In genomic region chr16:85094812-85095211, GRCh38 we compare ENCODE assay signal across 18 cellular contexts. TPM values are rescaled to one million over a fixed set of nuclear protein-coding genes. Genes with fewer than 3 reads are reported as not detected.
DNase-seq lines count a peak whose midpoint lies in the region; ATAC-seq, FAIRE-seq and TF ChIP-seq lines count a peak whose summit lies in the region.
"Had no signal": no experiment of that assay in that cellular context is flagged by ENCODE, and none has a peak within 500 bp of the region (broad histone marks: within the 10 kb centered on the region; RNA-seq: fewer than 3 reads in every experiment).

No MANE protein-coding gene starts in this region.

- H3K4me3 Mint-ChIP-seq in stimulated activated naive CD8-positive, alpha-beta T cell treated with anti-CD3 and anti-CD28 coated beads, Interleukin-15, amount 100 ng/mL, for 72 hours = no peak overlapping the region
- no peak overlapping the region for H3K4me3 Mint-ChIP-seq in activated CD4-positive, alpha-beta memory T cell treated with anti-CD3 and anti-CD28 coated beads for 36 hours
- H3K4me3 Mint-ChIP-seq: CD8-positive, alpha-beta T cell had no signal

- 0 out of 4 replicates have a peak overlapping the region, but pooled peaks of 1 of the 2 experiments have one; percentile 7 for H3K9ac ChIP-seq in K562 (ENCODE audit: insufficient read depth in 1 of 2, low read depth in 2 of 2, low read length in 2 of 2)
- H3K9ac ChIP-seq: KMS-11 had no signal

- no peak overlapping the region for H3K4me2 ChIP-seq in K562 (ENCODE audit: insufficient read depth, low read length)
- H3K4me2 ChIP-seq: A549, KMS-11 had no signal

- H3K27ac ChIP-seq in K562 (ENCODE audit: extremely low read depth, low read depth, low read length) = no peak overlapping the region
- H3K27ac ChIP-seq: A549, KMS-11 had no signal

- peak overlapping the region in 1 of 2 donors; percentile 89 for H3K27ac Mint-ChIP-seq in stimulated activated naive CD8-positive, alpha-beta T cell treated with anti-CD3 and anti-CD28 coated beads, Interleukin-15, amount 100 ng/mL, for 72 hours
- H3K27ac Mint-ChIP-seq in activated CD4-positive, alpha-beta memory T cell treated with anti-CD3 and anti-CD28 coated beads for 36 hours = no peak overlapping the region
- H3K27ac Mint-ChIP-seq: CD8-positive, alpha-beta T cell had no signal

- DNase-seq in stimulated activated naive CD8-positive, alpha-beta T cell treated with anti-CD3 and anti-CD28 coated beads, Interleukin-15, amount 100 ng/mL, for 72 hours = no peak
- DNase-seq in stimulated activated naive CD8-positive, alpha-beta T cell treated with anti-CD3 and anti-CD28 coated beads, Interleukin-15, Interleukin-2, amounts not matched to agents 100 U/mL and 50 U/mL, for 24 hours = no peak
- DNase-seq in H7 = peak; percentile 61
- DNase-seq in K562 (ENCODE audit: extremely low read depth in 1 of 4, low spot score in 3 of 4) = no peak
- no peak for DNase-seq in SHP77 (lab: John Stamatoyannopoulos, UW)
- DNase-seq in activated CD4-positive, alpha-beta T cell treated with anti-CD3 and anti-CD28 coated beads, Interleukin-2, amount 50 U/mL, for 1 hour = no peak
- DNase-seq in activated CD4-positive, alpha-beta memory T cell treated with anti-CD3 and anti-CD28 coated beads for 36 hours = no peak
- DNase-seq: AML-193, Calu3, GOT3 had no signal

- no peaks in the 10 kb centered on the region for H3K79me2 ChIP-seq in K562 (ENCODE audit: control insufficient read depth, insufficient read depth, low read length)

- no peak for TF ChIP-seq RAD21 in K562 (CRISPR knock-in tag; conservative IDR thresholded peaks at IDR 0.05 in 1 of 2, IDR thresholded peaks at IDR 0.05 in 1 of 2)

- H3K4me3 ChIP-seq in H7 (ENCODE audit: insufficient read depth, low read depth, low read length) (no peak overlapping the region), K562 (no peak overlapping the region)
- H3K4me3 ChIP-seq: A549, HAP-1 had no signal

- no peaks in the 10 kb centered on the region for H3K9me3 ChIP-seq in K562 (replicated peaks; ENCODE audit: control insufficient read depth, insufficient read depth, low read depth, low read length)
- H3K9me3 ChIP-seq: A549, HAP-1 had no signal

- no peaks in the 10 kb centered on the region for H3K27me3 Mint-ChIP-seq in stimulated activated naive CD8-positive, alpha-beta T cell treated with anti-CD3 and anti-CD28 coated beads, Interleukin-15, amount 100 ng/mL, for 72 hours
- H3K27me3 Mint-ChIP-seq in activated CD4-positive, alpha-beta memory T cell treated with anti-CD3 and anti-CD28 coated beads for 36 hours = no peaks in the 10 kb centered on the region

- no peaks in the 10 kb centered on the region for H3K36me3 Mint-ChIP-seq in activated CD4-positive, alpha-beta memory T cell treated with anti-CD3 and anti-CD28 coated beads for 36 hours

- no peaks in the 10 kb centered on the region for H3K36me3 ChIP-seq in H7 (replicated peaks; ENCODE audit: control insufficient read depth, insufficient read depth, low read length)
- no peaks in the 10 kb centered on the region for H3K36me3 ChIP-seq in K562 (ENCODE audit: control insufficient read depth, insufficient read depth, low read length)
- H3K36me3 ChIP-seq: HAP-1 had no signal

- no peak for FAIRE-seq in K562 (lab: Jason Lieb, UNC)
- FAIRE-seq: A549, G401.6, GM12891, GM19239 had no signal

- CTCF ChIA-PET in K562 (lab: Yijun Ruan, JAX; ENCODE audit: low intra/inter-chr PET ratio) = no interaction called here
- CTCF ChIA-PET in activated CD4-positive, alpha-beta memory T cell treated with anti-CD3 and anti-CD28 coated beads for 36 hours (lab: Charles Lee) = interaction anchor here (0.6 to 1.8 kb wide), 2 partner anchors 8 to 124 kb away, joined by 4 to 7 read pairs; no protein-coding TSS in a partner anchor

- ATAC-seq in stimulated activated naive CD8-positive, alpha-beta T cell treated with anti-CD3 and anti-CD28 coated beads, Interleukin-15, amount 100 ng/mL, for 72 hours = peak; percentile 21
- ATAC-seq in stimulated activated naive CD8-positive, alpha-beta T cell treated with anti-CD3 and anti-CD28 coated beads, Interleukin-15, Interleukin-2, amounts not matched to agents 100 U/mL and 50 U/mL, for 24 hours = no peak
- ATAC-seq in K562 = no peak
- ATAC-seq: A549; CD8-positive, alpha-beta T cell had no signal

- H3K27me3 ChIP-seq in H7 (ENCODE audit: control insufficient read depth, insufficient read depth, low read length) (no peaks in the 10 kb centered on the region), K562 (ENCODE audit: control insufficient read depth in 2 of 2, insufficient read depth in 2 of 2, low read length in 2 of 2) (peaks cover 48 to 58% of the 10 kb centered on the region in 2 experiments)

- in situ Hi-C loops in K562 (cut with MboI) = no loop called here

- peaks cover 5 to 24% of the 10 kb centered on the region in 2 experiments; a peak in 3 of 5 replicates for H3K4me1 ChIP-seq in K562 (replicated peaks in 1 of 2; ENCODE audit: control insufficient read depth in 2 of 2, insufficient read depth in 2 of 2, low read length in 2 of 2)
- H3K4me1 ChIP-seq: A549 had no signal

- H4K20me1 ChIP-seq in K562 (replicated peaks; ENCODE audit: control insufficient read depth, insufficient read depth, low read length) = peaks cover 13% of the 10 kb centered on the region; the same call in 1 of the 2 replicates

- H3K4me1 Mint-ChIP-seq in stimulated activated naive CD8-positive, alpha-beta T cell treated with anti-CD3 and anti-CD28 coated beads, Interleukin-15, amount 100 ng/mL, for 72 hours = peaks cover 12% of the 10 kb centered on the region
- peaks cover 8% of the 10 kb centered on the region for H3K4me1 Mint-ChIP-seq in activated CD4-positive, alpha-beta memory T cell treated with anti-CD3 and anti-CD28 coated beads for 36 hours (ENCODE audit: low read depth)

- WGBS in K562 (ENCODE audit: insufficient coverage, low coverage, missing lambda C conversion rate) = 4% methylated on average over 12 of the region's 12 CpGs

- no peaks in the 10 kb centered on the region for H3K9me1 ChIP-seq in K562 (ENCODE audit: control insufficient read depth, insufficient read depth, low read length)

- TF ChIP-seq POLR2A in K562 (conservative IDR thresholded peaks at IDR 0.05) = no peak

- POLR2A ChIA-PET in K562 (lab: Yijun Ruan, JAX) = interaction anchor here (1.3 kb wide), 1 partner anchor 23 kb away, joined by 3 read pairs; no protein-coding TSS in a partner anchor
- POLR2A ChIA-PET in activated CD4-positive, alpha-beta memory T cell treated with anti-CD3 and anti-CD28 coated beads for 36 hours (lab: Charles Lee) = no interaction called here

- no peak for TF ChIP-seq EP300 in K562 (IDR thresholded peaks at IDR 0.05; ENCODE audit: low read length)

- H2AFZ ChIP-seq in K562 (ENCODE audit: low read depth, low read length) = no peak overlapping the region

- intact Hi-C loops in K562 (cut with micrococcal nuclease) = loop anchor here (5.0 kb wide), 1 partner anchor 38 kb away; no protein-coding TSS in a partner anchor
- intact Hi-C loops in activated CD4-positive, alpha-beta memory T cell treated with anti-CD3 and anti-CD28 coated beads for 36 hours (cut with micrococcal nuclease) = no loop called here

- no peak for TF ChIP-seq CTCF in K562 (IDR thresholded peaks at IDR 0.05 in 2 of 3, conservative IDR thresholded peaks at IDR 0.05 in 1 of 3; ENCODE audit: insufficient read depth in 2 of 3, low read depth in 1 of 3, low read length in 3 of 3)

- no peaks in the 10 kb centered on the region for H3K9me3 Mint-ChIP-seq in stimulated activated naive CD8-positive, alpha-beta T cell treated with anti-CD3 and anti-CD28 coated beads, Interleukin-15, amount 100 ng/mL, for 72 hours
- H3K9me3 Mint-ChIP-seq in activated CD4-positive, alpha-beta memory T cell treated with anti-CD3 and anti-CD28 coated beads for 36 hours = no peaks in the 10 kb centered on the region
- H3K9me3 Mint-ChIP-seq: CD8-positive, alpha-beta T cell had no signal

- BruUV-seq in K562 (replicated peaks; lab: Mats Ljungman, UMichigan) = no TSS peak

TF ChIP-seq in K562, 482 proteins besides CTCF, POLR2A, EP300 and RAD21:
- peak; percentile 57 for TF ChIP-seq RBM22 (IDR thresholded peaks at IDR 0.05; ENCODE audit: low read depth, low read length, poor library complexity, severe bottlenecking)
- no peak for TF ChIP-seq CC2D1A (IDR thresholded peaks at IDR 0.05)
- peak; percentile 71 for TF ChIP-seq POLR2G (IDR thresholded peaks at IDR 0.05; ENCODE audit: low read depth, low read length)
TF ChIP-seq in K562: peak in this region for 2.

RNA-seq across cellular contexts. Expression of gene CIBAR2, which starts 17.5 kb away (rescaled TPM):
- total RNA-seq in H7 (2014; rRNA removed; shearing (Covaris generic)) = not detected in 2 replicates
- total RNA-seq in K562 (2011; cell fraction: chromatin; rRNA removed; ENCODE audit: low replicate concordance) = not detected in 2 replicates
- not detected in 2 replicates for total RNA-seq in K562 (2011; cell fraction: nucleolus; rRNA removed)
- total RNA-seq in K562 (2011; cell fraction: nucleoplasm; rRNA removed) = not detected in 2 replicates
- total RNA-seq in K562 (2014; rRNA removed) = not detected in 2 replicates
- total RNA-seq in K562 (2014; rRNA removed; fragmentation: Illumina TruSeq; extraction: Trizol) = not detected in 2 replicates
- total RNA-seq in K562 (2015; rRNA removed; fragmentation: Illumina TruSeq; extraction: Trizol) = not detected in 2 replicates
- total RNA-seq in K562 (2021) = not detected in 2 replicates
- not detected in 2 replicates for polyA plus RNA-seq in K562 (2011; rRNA removed)
- polyA plus RNA-seq in K562 (2011; cell fraction: cytosol; rRNA removed) = not detected in 2 replicates
- polyA plus RNA-seq in K562 (2011; cell fraction: nucleus; rRNA removed) = not detected in 2 replicates
- polyA plus RNA-seq in K562 (2012) = not detected in 2 replicates
- not detected in 2 replicates for polyA plus RNA-seq in K562 (2014; fragmentation: Illumina TruSeq; extraction: Trizol)
- not detected for polyA plus RNA-seq in K562 (2014; fragmentation: Nextera tagmentation; extraction: Ambion mirVana)
- polyA plus RNA-seq in K562 (2014; rRNA removed) = not detected in 2 replicates
- polyA minus RNA-seq in K562 (2011; rRNA and poly(A)+ RNA removed) = not detected in 2 replicates
- not detected in 2 replicates for polyA minus RNA-seq in K562 (2011; cell fraction: cytosol; rRNA and poly(A)+ RNA removed)
- polyA minus RNA-seq in K562 (2011; cell fraction: nucleus; rRNA and poly(A)+ RNA removed) = not detected in 2 replicates
- not detected for total RNA-seq in activated CD4-positive, alpha-beta memory T cell treated with anti-CD3 and anti-CD28 coated beads for 36 hours
- total RNA-seq: Calu3; CD8-positive, alpha-beta T cell; HT-29 had no signal
- polyA plus RNA-seq: A549 had no signal
